In genomic region chr20:60055740-60056139, GRCh38 we compare ENCODE assay signal across 9 cellular contexts.
DNase-seq lines count a peak whose midpoint lies in the region; ATAC-seq and TF ChIP-seq lines count a peak whose summit lies in the region.
"Had no signal": no experiment of that assay in that cellular context is flagged by ENCODE, and none has a peak within 500 bp of the region (broad histone marks: within the 10 kb centered on the region; RNA-seq: fewer than 3 reads in every experiment).

No MANE protein-coding gene starts in this region.

- H3K9ac ChIP-seq in SK-N-SH: no peak overlapping the region

- H3K36me3 Mint-ChIP-seq in CD14-positive monocyte: peaks cover 0 to 2% of the 10 kb centered on the region in 2 donors

- H3K4me3 Mint-ChIP-seq in CD14-positive monocyte: peak overlapping the region; percentile 68 to 87
- H3K4me3 Mint-ChIP-seq: activated B cell treated with CpG ODN at 0.5 μM for 24 hours had no signal

- H3K27ac ChIP-seq in right lobe of liver: peak overlapping the region in 1 of 3 donors; percentile 16
- H3K27ac ChIP-seq in SK-N-SH (ENCODE audit: low read depth in 2 of 2, low read length in 1 of 2): no peak overlapping the region

- no peaks in the 10 kb centered on the region for H4K20me1 ChIP-seq in SK-N-SH (ENCODE audit: insufficient read depth)

- WGBS in right lobe of liver (ENCODE audit: insufficient coverage, low coverage, low lambda C conversion rate, missing lambda C conversion rate): 25% methylated on average over 12 of the region's 14 CpGs
- 75% methylated on average over 13 of the region's 14 CpGs for WGBS in SK-N-SH (ENCODE audit: low lambda C conversion rate)

- intact Hi-C loops in CD14-positive monocyte (cut with micrococcal nuclease): loop anchor here (1.0 to 10.0 kb wide), 10 partner anchors 9 to 209 kb away; partner anchors contain the start of genes FAM217B (in 1 of the 2) and PPP1R3D (in 1 of the 2)
- intact Hi-C loops in right lobe of liver (cut with DNase I): no loop called here

- no peaks in the 10 kb centered on the region for H3K9me2 ChIP-seq in SK-N-SH

- H3K9me3 Mint-ChIP-seq in CD14-positive monocyte: no peaks in the 10 kb centered on the region
- H3K9me3 Mint-ChIP-seq: activated B cell treated with CpG ODN at 0.5 μM for 24 hours had no signal

- peaks cover 0 to 7% (median 0%) of the 10 kb centered on the region in 4 donors for H3K4me1 ChIP-seq in right lobe of liver
- H3K4me1 ChIP-seq in SK-N-SH (ENCODE audit: control insufficient read depth in 1 of 2, insufficient read depth in 2 of 2, low read depth in 1 of 2, low read length in 1 of 2): peaks cover 0 to 3% of the 10 kb centered on the region in 2 experiments; a peak in 2 of 4 replicates

- peaks cover 0 to 1% (median 0%) of the 10 kb centered on the region in 3 donors for H3K27me3 Mint-ChIP-seq in CD14-positive monocyte (ENCODE audit: low read depth in 3 of 3)

- H3K4me2 ChIP-seq in SK-N-SH: no peak overlapping the region

- no peak for TF ChIP-seq RAD21 in SK-N-SH (IDR thresholded peaks at IDR 0.05; ENCODE audit: low read length)

- peaks cover 0 to 13% of the 10 kb centered on the region in 2 donors for H3K27me3 ChIP-seq in right lobe of liver
- H3K27me3 ChIP-seq in SK-N-SH (ENCODE audit: insufficient read depth): no peaks in the 10 kb centered on the region

- H3K27ac Mint-ChIP-seq in CD14-positive monocyte: peak overlapping the region; percentile 96 to 100 (median 99)
- H3K27ac Mint-ChIP-seq: activated B cell treated with CpG ODN at 0.5 μM for 24 hours had no signal

- H3K4me3 ChIP-seq in right lobe of liver (no peak overlapping the region), SK-N-SH (ENCODE audit: low read depth in 2 of 2, low read length in 1 of 2) (no peak overlapping the region)

- H3K9me3 ChIP-seq in right lobe of liver (no peaks in the 10 kb centered on the region), SK-N-SH (no peaks in the 10 kb centered on the region)

- peak; percentile 8 for TF ChIP-seq CTCF in CD14-positive monocyte (IDR thresholded peaks at IDR 0.05)
- no peak for TF ChIP-seq CTCF in right lobe of liver (IDR thresholded peaks at IDR 0.05)
- no peak for TF ChIP-seq CTCF in SK-N-SH (IDR thresholded peaks at IDR 0.05)
- TF ChIP-seq CTCF in GM20000 (IDR thresholded peaks at IDR 0.05; ENCODE audit: extremely low read depth, missing control alignments): no peak

- H3K4me1 Mint-ChIP-seq in CD14-positive monocyte: peaks cover 88% of the 10 kb centered on the region

- H3K79me2 ChIP-seq in SK-N-SH (ENCODE audit: insufficient read depth): no peaks in the 10 kb centered on the region

- TF ChIP-seq EP300 in SK-N-SH (IDR thresholded peaks at IDR 0.05; ENCODE audit: borderline replicate concordance in 1 of 2, low read depth in 1 of 2, low read length in 1 of 2): no peak

- H2AFZ ChIP-seq in SK-N-SH (ENCODE audit: low read depth): no peak overlapping the region

- H3F3A ChIP-seq in SK-N-SH (replicated peaks; ENCODE audit: insufficient read depth): no peaks in the 10 kb centered on the region

- no peak for TF ChIP-seq POLR2A in right lobe of liver (IDR thresholded peaks at IDR 0.05)

- peak; percentile 51 to 62 (median 57) for ATAC-seq in right lobe of liver

- H3K36me3 ChIP-seq in right lobe of liver (no peaks in the 10 kb centered on the region), SK-N-SH (replicated peaks in 1 of 2; ENCODE audit: control insufficient read depth in 1 of 2, insufficient read depth in 2 of 2, low read length in 1 of 2) (no peaks in the 10 kb centered on the region)

- POLR2A ChIA-PET in SK-N-SH (lab: Yijun Ruan, JAX): no interaction called here

- CTCF ChIA-PET in SK-N-SH (lab: Yijun Ruan, JAX): interaction anchor here (1.0 to 4.1 kb wide), 4 partner anchors 18 to 1841 kb away, joined by 3 to 48 read pairs (median 4); no protein-coding TSS in a partner anchor

- peak; percentile 96 for DNase-seq in CD14-positive monocyte (ENCODE audit: low spot score)
- peak; percentile 97 to 98 for DNase-seq in Kasumi-1 (lab: John Stamatoyannopoulos, UW)
- DNase-seq in activated T-helper 1 cell treated with Interleukin-2 at 50 U/mL for 16 hours (ENCODE audit: low read depth): peak; percentile 19
- DNase-seq in right lobe of liver: peak; percentile 51 to 76 (median 67)
- DNase-seq in NCI-H2107 (lab: John Stamatoyannopoulos, UW): no peak
- DNase-seq in SK-N-SH: no peak
- no peak for DNase-seq in GM20000 (ENCODE audit: low spot score)
- DNase-seq in NCI-H187 treated with DMSO at 0.1 percent for 48 hours (lab: John Stamatoyannopoulos, UW): no peak
- DNase-seq: activated B cell treated with CpG ODN at 0.5 μM for 24 hours had no signal

TF ChIP-seq in SK-N-SH, 30 proteins besides CTCF, POLR2A, EP300 and RAD21:
- TF ChIP-seq, protein P1, sequence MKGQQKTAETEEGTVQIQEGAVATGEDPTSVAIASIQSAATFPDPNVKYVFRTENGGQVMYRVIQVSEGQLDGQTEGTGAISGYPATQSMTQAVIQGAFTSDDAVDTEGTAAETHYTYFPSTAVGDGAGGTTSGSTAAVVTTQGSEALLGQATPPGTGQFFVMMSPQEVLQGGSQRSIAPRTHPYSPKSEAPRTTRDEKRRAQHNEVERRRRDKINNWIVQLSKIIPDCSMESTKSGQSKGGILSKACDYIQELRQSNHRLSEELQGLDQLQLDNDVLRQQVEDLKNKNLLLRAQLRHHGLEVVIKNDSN (IDR thresholded peaks at IDR 0.05; ENCODE audit: borderline replicate concordance, low read depth): no peak
- TF ChIP-seq TEAD4 (IDR thresholded peaks at IDR 0.05; ENCODE audit: borderline replicate concordance, insufficient read depth) (no peak), EZH2phosphoT487 (IDR thresholded peaks at IDR 0.05; ENCODE audit: borderline replicate concordance, low read depth) (no peak), YY1 (IDR thresholded peaks at IDR 0.05; ENCODE audit: low read depth) (no peak)

Comparison
In these comparisons a context has a peak if more than half of its experiments do, and no peak if none do; other contexts are left out.
1. DNase-seq: peak in CD14-positive monocyte (single experiment), Kasumi-1 (2 of 2), activated T-helper 1 cell treated with Interleukin-2 at 50 U/mL for 16 hours (single experiment) and right lobe of liver (3 of 3); none in NCI-H2107 (single experiment), SK-N-SH (single experiment), GM20000 (single experiment) and NCI-H187 treated with DMSO at 0.1 percent for 48 hours (single experiment).
2. intact Hi-C loops: an anchor here in CD14-positive monocyte (1.0 to 10.0 kb wide); none called in right lobe of liver.